Comparison of ENCODE assay signal across 9 cellular contexts in genomic region chr1:236465959-236466303, GRCh38. TPM values are rescaled to one million over a fixed set of nuclear protein-coding genes. Genes with fewer than 3 reads are reported as not detected.
DNase-seq lines count a peak whose midpoint lies in the region; ATAC-seq and TF ChIP-seq lines count a peak whose summit lies in the region.
"Had no signal": no experiment of that assay in that cellular context is flagged by ENCODE, and none has a peak within 500 bp of the region (broad histone marks: within the 10 kb centered on the region; RNA-seq: fewer than 3 reads in every experiment).

No MANE protein-coding gene starts in this region.

- H3K4me3 Mint-ChIP-seq in CD4-positive, alpha-beta memory T cell: peak overlapping the region; percentile 48 to 82 (median 66)

- peaks cover 3 to 31% of the 10 kb centered on the region in 2 donors for H3K27me3 Mint-ChIP-seq in CD4-positive, alpha-beta memory T cell

- H3K36me3 Mint-ChIP-seq in CD4-positive, alpha-beta memory T cell: peaks cover 0 to 1% of the 10 kb centered on the region in 2 donors

- no peak overlapping the region for H3K27ac ChIP-seq in CD4-positive, alpha-beta memory T cell (ENCODE audit: low read depth, low read length)
- H3K27ac ChIP-seq in Panc1 (ENCODE audit: low read length): peak overlapping the region; percentile 13; the same call in 1 of the 2 replicates
- no peak overlapping the region for H3K27ac ChIP-seq in esophagus muscularis mucosa (replicated peaks in 1 of 4)
- H3K27ac ChIP-seq: upper lobe of left lung had no signal

- peak; percentile 82 for ATAC-seq in GM19035 (IDR thresholded peaks at IDR 0.05; ENCODE audit: unreplicated experiment)
- peak; percentile 66 for ATAC-seq in HG02970 (IDR thresholded peaks at IDR 0.05; ENCODE audit: low FRiP score, unreplicated experiment)
- no peak for ATAC-seq in Panc1

- intact Hi-C loops in CD4-positive, alpha-beta memory T cell (cut with micrococcal nuclease): no loop called here
- intact Hi-C loops in Panc1 (cut with micrococcal nuclease; ENCODE audit: unreplicated experiment): no loop called here
- intact Hi-C loops in esophagus muscularis mucosa (cut with DNase I): no loop called here

- H3K27ac Mint-ChIP-seq in CD4-positive, alpha-beta memory T cell: peak overlapping the region in 6 of 7 donors; percentile 3 to 88 (median 38)

- no peaks in the 10 kb centered on the region for H3K36me3 ChIP-seq in CD4-positive, alpha-beta memory T cell (ENCODE audit: insufficient read depth, low read length)
- H3K36me3 ChIP-seq in Panc1 (ENCODE audit: control insufficient read depth, insufficient read depth, low read length) (no peaks in the 10 kb centered on the region), esophagus muscularis mucosa (no peaks in the 10 kb centered on the region)
- H3K36me3 ChIP-seq: upper lobe of left lung had no signal

- TF ChIP-seq POLR2A in esophagus muscularis mucosa (IDR thresholded peaks at IDR 0.05; ENCODE audit: low read depth): no peak

- CTCF ChIA-PET in CD4-positive, alpha-beta memory T cell (lab: Charles Lee; ENCODE audit: partially characterized antibody): no interaction called here
- CTCF ChIA-PET in Panc1 (lab: Charles Lee): no interaction called here

- no peaks in the 10 kb centered on the region for H3K9me3 ChIP-seq in CD4-positive, alpha-beta memory T cell (ENCODE audit: control insufficient read depth in 1 of 2, low read length in 2 of 2)
- H3K9me3 ChIP-seq in Panc1 (ENCODE audit: control insufficient read depth, insufficient read depth, low read depth, low read length) (no peaks in the 10 kb centered on the region), esophagus muscularis mucosa (no peaks in the 10 kb centered on the region)
- H3K9me3 ChIP-seq: upper lobe of left lung had no signal

- in situ Hi-C loops in Panc1 (cut with HindIII; ENCODE audit: low pct_unique_long_range_greater_than_20kb, low sequenced_read_pairs): no loop called here

- peaks cover 20 to 28% (median 21%) of the 10 kb centered on the region in 4 donors for H3K4me1 Mint-ChIP-seq in CD4-positive, alpha-beta memory T cell

- H3K27me3 ChIP-seq in CD4-positive, alpha-beta memory T cell (ENCODE audit: insufficient read depth, low read length): no peaks in the 10 kb centered on the region
- H3K27me3 ChIP-seq in Panc1 (ENCODE audit: control insufficient read depth, insufficient read depth, low read length): no peaks in the 10 kb centered on the region
- peaks cover 0 to 20% (median 0%) of the 10 kb centered on the region in 4 donors for H3K27me3 ChIP-seq in esophagus muscularis mucosa
- H3K27me3 ChIP-seq: upper lobe of left lung had no signal

- H3K9me3 Mint-ChIP-seq in CD4-positive, alpha-beta memory T cell: peaks cover 0 to 4% (median 0%) of the 10 kb centered on the region in 8 donors

- whole genome bisulfite sequencing in esophagus muscularis mucosa: 76% methylated on average over 5 of the region's 5 CpGs

- peak in 4 of 5 donors; percentile 30 to 51 (median 43) for DNase-seq in CD4-positive, alpha-beta memory T cell
- DNase-seq in Panc1 (ENCODE audit: low read depth, low spot score) (no peak), SKM-1 (lab: John Stamatoyannopoulos, UW; ENCODE audit: unreplicated experiment) (no peak), esophagus muscularis mucosa (ENCODE audit: extremely low spot score) (no peak), HUDEP-2 (lab: John Stamatoyannopoulos, UW; ENCODE audit: unreplicated experiment in 76 of 76) (no peak), ecto neural progenitor cell (ENCODE audit: low spot score) (no peak)
- DNase-seq: upper lobe of left lung had no signal

- no peak for TF ChIP-seq EP300 in esophagus muscularis mucosa (IDR thresholded peaks at IDR 0.05)

- no TSS peak for BruUV-seq in Panc1 (replicated peaks; lab: Mats Ljungman, UMichigan)

- POLR2A ChIA-PET in CD4-positive, alpha-beta memory T cell (lab: Charles Lee; ENCODE audit: partially characterized antibody): no interaction called here
- POLR2A ChIA-PET in Panc1 (lab: Charles Lee): no interaction called here

- peak overlapping the region in 1 of 2 donors; percentile 29 for H3K4me3 ChIP-seq in CD4-positive, alpha-beta memory T cell (ENCODE audit: low read length in 2 of 2)
- H3K4me3 ChIP-seq in Panc1 (ENCODE audit: low read depth in 2 of 2, low read length in 2 of 2) (no peak overlapping the region), esophagus muscularis mucosa (no peak overlapping the region)
- H3K4me3 ChIP-seq: upper lobe of left lung had no signal

- TF ChIP-seq CTCF in Panc1 (IDR thresholded peaks at IDR 0.05) (no peak), esophagus muscularis mucosa (IDR thresholded peaks at IDR 0.05) (no peak)

- peaks cover 22% of the 10 kb centered on the region for H3K4me1 ChIP-seq in CD4-positive, alpha-beta memory T cell (ENCODE audit: insufficient read depth, low read length)
- H3K4me1 ChIP-seq in Panc1 (ENCODE audit: control insufficient read depth, insufficient read depth, low read length) (peaks cover 9% of the 10 kb centered on the region), esophagus muscularis mucosa (no peaks in the 10 kb centered on the region)
- H3K4me1 ChIP-seq: upper lobe of left lung had no signal

RNA-seq across cellular contexts. Expression of gene LGALS8, which starts 57.9 kb away (rescaled TPM):
- total RNA-seq in CD4-positive, alpha-beta memory T cell: 100 to 1,000 TPM; 193 to 196 TPM
- 10 to 100 TPM; 46.8 to 66.4 TPM for polyA plus RNA-seq in CD4-positive, alpha-beta memory T cell
- total RNA-seq in Panc1 (2021; ENCODE audit: unreplicated experiment) (221 TPM), esophagus muscularis mucosa (10 to 100 TPM; 32.8 to 83.3 (median 51.9) TPM)
- 242 TPM for polyA plus RNA-seq in Panc1 (2012; ENCODE audit: insufficient read length)

Comparison
In these comparisons a context has a peak if more than half of its experiments do, and no peak if none do; other contexts are left out.
1. DNase-seq: peak in CD4-positive, alpha-beta memory T cell (4 of 5); none in Panc1 (single experiment), SKM-1 (single experiment), esophagus muscularis mucosa (single experiment), HUDEP-2 (0 of 76) and ecto neural progenitor cell (single experiment).